In genomic region chr2:201261471-201261870, GRCh38 we compare ENCODE assay signal across 10 cellular contexts. TPM values are rescaled to one million over a fixed set of nuclear protein-coding genes. Genes with fewer than 3 reads are reported as not detected.
DNase-seq lines count a peak whose midpoint lies in the region; ATAC-seq and TF ChIP-seq lines count a peak whose summit lies in the region.
"Had no signal": no experiment of that assay in that cellular context is flagged by ENCODE, and none has a peak within 500 bp of the region (broad histone marks: within the 10 kb centered on the region; RNA-seq: fewer than 3 reads in every experiment).

No MANE protein-coding gene starts in this region.

- peaks cover 80% of the 10 kb centered on the region for H3K4me1 Mint-ChIP-seq in CD8-positive, alpha-beta T cell (ENCODE audit: low read depth)

- ATAC-seq in CD8-positive, alpha-beta T cell: no peak

- no peaks in the 10 kb centered on the region for H3K27me3 Mint-ChIP-seq in CD8-positive, alpha-beta T cell (ENCODE audit: low read depth)

- DNase-seq in CD8-positive, alpha-beta T cell: peak; percentile 35 to 77 (median 61)
- DNase-seq in T-helper 1 cell (peak; percentile 23 to 83 (median 46)), NCI-H510A treated with DMSO at 0.1 percent for 48 hours (lab: John Stamatoyannopoulos, UW) (no peak), NCI-H82 (lab: John Stamatoyannopoulos, UW) (no peak), NCI-H146 (lab: John Stamatoyannopoulos, UW) (no peak), SKM-1 (lab: John Stamatoyannopoulos, UW; ENCODE audit: unreplicated experiment) (no peak)
- DNase-seq in activated naive CD4-positive, alpha-beta T cell treated with anti-CD3 and anti-CD28 coated beads, Interleukin-2, amount 50 U/mL, for 16 hours: peak; percentile 44

- no peaks in the 10 kb centered on the region for H3K9me3 Mint-ChIP-seq in CD8-positive, alpha-beta T cell

- intact Hi-C loops in CD8-positive, alpha-beta T cell (cut with DNase I, micrococcal nuclease): loop anchor here (5.0 kb wide), 2 partner anchors 191 to 449 kb away; partner anchors contain the start of genes BZW1 (in 1 of the 2), STRADB (in 1 of the 2) and TRAK2 (in 1 of the 2)

- no peaks in the 10 kb centered on the region for H3K27me3 ChIP-seq in CD8-positive, alpha-beta T cell (ENCODE audit: insufficient read depth, low read length)
- no peaks in the 10 kb centered on the region for H3K27me3 ChIP-seq in neutrophil

- POLR2A ChIA-PET in CD8-positive, alpha-beta T cell (lab: Charles Lee): interaction anchor here (1.1 to 5.1 kb wide), 8 partner anchors 9 to 190 kb away, joined by 3 to 35 read pairs (median 6); partner anchors contain the start of genes CFLAR, STRADB and TRAK2

- CTCF ChIA-PET in CD8-positive, alpha-beta T cell (lab: Charles Lee): interaction anchor here (0.9 to 10.9 kb wide), 7 partner anchors 14 to 102 kb away, joined by 3 to 76 read pairs (median 19); no protein-coding TSS in a partner anchor

- no peaks in the 10 kb centered on the region for H3K9me3 ChIP-seq in CD8-positive, alpha-beta T cell (ENCODE audit: low read length)
- no peaks in the 10 kb centered on the region for H3K9me3 ChIP-seq in neutrophil
- H3K9me3 ChIP-seq: prostate gland had no signal

- peaks cover 68% of the 10 kb centered on the region for H3K4me1 ChIP-seq in CD8-positive, alpha-beta T cell (ENCODE audit: insufficient read depth, low read length)
- peaks cover 75 to 86% of the 10 kb centered on the region in 2 experiments for H3K4me1 ChIP-seq in neutrophil (ENCODE audit: control insufficient read depth in 1 of 2, insufficient read depth in 1 of 2, low read depth in 1 of 2, low read length in 1 of 2)
- H3K4me1 ChIP-seq: prostate gland had no signal

- H3K27ac ChIP-seq in CD8-positive, alpha-beta T cell (ENCODE audit: low read depth, low read length): peak overlapping the region; percentile 79
- peak overlapping the region; percentile 96 for H3K27ac ChIP-seq in neutrophil
- H3K27ac ChIP-seq: prostate gland, VCaP had no signal

- H3K27ac Mint-ChIP-seq in CD8-positive, alpha-beta T cell: peak overlapping the region; percentile 98

- TF ChIP-seq CTCF in CD8-positive, alpha-beta T cell (IDR thresholded peaks at IDR 0.05): no peak
- no peak for TF ChIP-seq CTCF in neutrophil (IDR thresholded peaks at IDR 0.05)

- H3K36me3 ChIP-seq in CD8-positive, alpha-beta T cell (ENCODE audit: insufficient read depth, low read length): peaks cover 2% of the 10 kb centered on the region
- H3K36me3 ChIP-seq in neutrophil: peaks cover 5% of the 10 kb centered on the region
- H3K36me3 ChIP-seq: prostate gland had no signal

- peak overlapping the region; percentile 56 for H3K4me3 ChIP-seq in CD8-positive, alpha-beta T cell (ENCODE audit: low read depth, low read length)
- peak overlapping the region; percentile 82 to 92 for H3K4me3 ChIP-seq in neutrophil (ENCODE audit: low read depth in 1 of 2, low read length in 1 of 2)
- H3K4me3 ChIP-seq: prostate gland had no signal

- H3K36me3 Mint-ChIP-seq in CD8-positive, alpha-beta T cell: peaks cover 32% of the 10 kb centered on the region

- peak overlapping the region; percentile 96 for H3K4me3 Mint-ChIP-seq in CD8-positive, alpha-beta T cell

RNA-seq across cellular contexts. Expression of gene CASP8, which starts 1.1 kb away (rescaled TPM):
- 100 to 1,000 TPM; 153 to 155 TPM for total RNA-seq in CD8-positive, alpha-beta T cell

Comparison
In these comparisons a context has a peak if more than half of its experiments do, and no peak if none do; other contexts are left out.
1. DNase-seq: peak in CD8-positive, alpha-beta T cell (7 of 7), T-helper 1 cell (5 of 5) and activated naive CD4-positive, alpha-beta T cell treated with anti-CD3 and anti-CD28 coated beads, Interleukin-2, amount 50 U/mL, for 16 hours (single experiment); none in NCI-H510A treated with DMSO at 0.1 percent for 48 hours (single experiment), NCI-H82 (single experiment), NCI-H146 (single experiment) and SKM-1 (single experiment).